Comparison of ENCODE assay signal across 17 cellular contexts in genomic region chr2:60534034-60534393, GRCh38. TPM values are rescaled to one million over a fixed set of nuclear protein-coding genes. Genes with fewer than 3 reads are reported as not detected.
DNase-seq lines count a peak whose midpoint lies in the region; ATAC-seq, FAIRE-seq and TF ChIP-seq lines count a peak whose summit lies in the region.
"Had no signal": no experiment of that assay in that cellular context is flagged by ENCODE, and none has a peak within 500 bp of the region (broad histone marks: within the 10 kb centered on the region; RNA-seq: fewer than 3 reads in every experiment).

No MANE protein-coding gene starts in this region.

- peak overlapping the region; percentile 52 for H3K27ac ChIP-seq in HUES48 (ENCODE audit: low read depth, low read length)
- H3K27ac ChIP-seq: gastroesophageal sphincter had no signal

- DNase-seq in CD14-positive monocyte (ENCODE audit: low spot score) (no peak), bronchial epithelial cell (ENCODE audit: low read depth) (no peak), neural crest cell (ENCODE audit: low read depth, low spot score) (no peak), HuH-7 (ENCODE audit: low spot score) (no peak)
- no peak for DNase-seq in stimulated activated CD4-positive, alpha-beta T cell treated with anti-CD3 and anti-CD28 coated beads, Interleukin-4, amount 100 ng/mL, for 1 hour
- DNase-seq: activated CD4-positive, alpha-beta memory T cell treated with anti-CD3 and anti-CD28 coated beads for 36 hours; activated effector memory CD4-positive, alpha-beta T cell treated with anti-CD3 and anti-CD28 coated beads, Interleukin-2, amount 50 U/mL, for 16 hours; AML-193; effector CD8-positive, alpha-beta T cell; midbrain had no signal

- H3K36me3 Mint-ChIP-seq in CD14-positive monocyte (peaks cover 18 to 21% of the 10 kb centered on the region in 2 donors), neural crest cell (ENCODE audit: low read depth) (no peaks in the 10 kb centered on the region)
- H3K36me3 Mint-ChIP-seq: activated CD4-positive, alpha-beta memory T cell treated with anti-CD3 and anti-CD28 coated beads for 36 hours had no signal

- no peaks in the 10 kb centered on the region for H3K27me3 ChIP-seq in HUES48 (ENCODE audit: control insufficient read depth, insufficient read depth, low read length)
- H3K27me3 ChIP-seq in bronchial epithelial cell (ENCODE audit: control insufficient read depth, insufficient read depth, low read length), result no peaks in the 10 kb centered on the region

- H3K27me3 Mint-ChIP-seq in CD14-positive monocyte (ENCODE audit: low read depth in 3 of 3), result peaks cover 0 to 2% (median 0%) of the 10 kb centered on the region in 3 donors
- H3K27me3 Mint-ChIP-seq in neural crest cell (ENCODE audit: low read depth), result peaks cover 98% of the 10 kb centered on the region

- H3K27ac Mint-ChIP-seq in CD14-positive monocyte (peak overlapping the region in 5 of 7 donors; percentile 19 to 76 (median 61)), neural crest cell (ENCODE audit: unreplicated experiment) (no peak overlapping the region)
- H3K27ac Mint-ChIP-seq: activated CD4-positive, alpha-beta memory T cell treated with anti-CD3 and anti-CD28 coated beads for 36 hours had no signal

- intact Hi-C loops in CD14-positive monocyte (cut with micrococcal nuclease), result loop anchor here (5.0 to 10.0 kb wide), 2 partner anchors 37 to 1001 kb away; partner anchors contain the start of gene XPO1 (in 1 of the 2)

- peaks cover 0 to 4% (median 4%) of the 10 kb centered on the region in 7 donors for H3K9me3 Mint-ChIP-seq in CD14-positive monocyte
- H3K9me3 Mint-ChIP-seq in neural crest cell, result no peaks in the 10 kb centered on the region
- H3K9me3 Mint-ChIP-seq: activated CD4-positive, alpha-beta memory T cell treated with anti-CD3 and anti-CD28 coated beads for 36 hours had no signal

- peaks cover 99% of the 10 kb centered on the region for H3K4me1 ChIP-seq in HUES48 (ENCODE audit: control insufficient read depth, insufficient read depth, low read length)

- FAIRE-seq in bronchial epithelial cell (lab: Jason Lieb, UNC), result no peak
- FAIRE-seq: HTR-8/SVneo, urothelium cell line had no signal

- TF ChIP-seq CTCF in CD14-positive monocyte (IDR thresholded peaks at IDR 0.05) (no peak), bronchial epithelial cell (IDR thresholded peaks at IDR 0.05; ENCODE audit: insufficient read depth, low read length, severe bottlenecking) (peak; percentile 15), neural crest cell (conservative IDR thresholded peaks at IDR 0.05) (peak; percentile 25)

- ATAC-seq in GM21360 (IDR thresholded peaks at IDR 0.05; ENCODE audit: unreplicated experiment) (no peak), HG02870 (IDR thresholded peaks at IDR 0.05; ENCODE audit: unreplicated experiment) (no peak)
- ATAC-seq: gastroesophageal sphincter had no signal

- H3K9me3 ChIP-seq in HUES48 (ENCODE audit: control insufficient read depth, insufficient read depth, low read length), result no peaks in the 10 kb centered on the region
- H3K9me3 ChIP-seq: gastroesophageal sphincter, HAP-1 had no signal

- no peak overlapping the region for H3K9ac ChIP-seq in HUES48 (ENCODE audit: low read depth, low read length)

- H3K36me3 ChIP-seq in HUES48 (ENCODE audit: control insufficient read depth, insufficient read depth, low read length) (peaks cover 20% of the 10 kb centered on the region), bronchial epithelial cell (ENCODE audit: control insufficient read depth, insufficient read depth, low read length) (no peaks in the 10 kb centered on the region)
- H3K36me3 ChIP-seq: gastroesophageal sphincter, HAP-1 had no signal

- H3K4me3 Mint-ChIP-seq in CD14-positive monocyte (peak overlapping the region in 1 of 2 donors; percentile 37), neural crest cell (no peak overlapping the region)
- H3K4me3 Mint-ChIP-seq: activated CD4-positive, alpha-beta memory T cell treated with anti-CD3 and anti-CD28 coated beads for 36 hours had no signal

- H3K4me3 ChIP-seq in HUES48 (ENCODE audit: low read depth, low read length) (no peak overlapping the region), bronchial epithelial cell (ENCODE audit: low read depth, low read length) (no peak overlapping the region)
- H3K4me3 ChIP-seq: gastroesophageal sphincter, HAP-1 had no signal

- peaks cover 72% of the 10 kb centered on the region for H3K4me1 Mint-ChIP-seq in CD14-positive monocyte
- peaks cover 28% of the 10 kb centered on the region for H3K4me1 Mint-ChIP-seq in neural crest cell

RNA-seq across cellular contexts. Expression of gene BCL11A, which starts 19.4 kb away (rescaled TPM):
- 10 to 100 TPM in 1 of 2 donors, 1 to 10 TPM in 1; 8.7 to 11.1 TPM for polyA plus RNA-seq in CD14-positive monocyte
- total RNA-seq in bronchial epithelial cell (1.8 and 3.6 TPM in 2 replicates), neural crest cell (2.2 and 2.3 TPM in 2 replicates)
- total RNA-seq: activated CD4-positive, alpha-beta memory T cell treated with anti-CD3 and anti-CD28 coated beads for 36 hours had no signal
